ENCODE assay signal across 9 cellular contexts in the genomic region with DNA sequence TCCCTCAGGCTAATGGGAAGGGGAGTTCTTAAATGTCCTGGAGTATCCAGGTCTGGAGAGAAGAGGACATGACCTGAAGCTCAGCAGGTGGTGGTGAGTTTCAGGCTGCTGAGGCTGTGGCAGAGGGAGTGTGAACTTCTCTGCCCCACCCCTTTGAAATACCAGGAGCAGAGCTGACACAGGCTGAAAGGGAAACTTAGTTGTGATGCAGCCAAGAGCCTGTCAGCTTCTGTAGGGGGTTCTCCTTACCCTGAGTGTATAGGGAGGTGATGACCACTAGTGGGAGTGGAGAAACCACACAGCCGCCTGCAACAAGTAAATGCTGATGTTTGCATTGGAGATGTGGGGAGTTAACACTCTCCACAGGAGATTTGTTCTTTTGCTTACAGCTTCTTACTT.
A peak's percentile ranks its signal among the peaks of the same experiment; 100 is the strongest.
DNase-seq lines count a peak whose midpoint lies in the region; ATAC-seq lines count a peak whose summit lies in the region.
"Had no signal": no experiment of that assay in that cellular context is flagged by ENCODE, and none has a peak within 500 bp of the region (broad histone marks: within the 10 kb centered on the region; RNA-seq: fewer than 3 reads in every experiment).

No MANE protein-coding gene starts in this region.

- H3K4me3 Mint-ChIP-seq in naive thymus-derived CD4-positive, alpha-beta T cell: peak overlapping the region in 1 of 10 donors; percentile 48
- no peak overlapping the region for H3K4me3 Mint-ChIP-seq in activated CD4-positive, alpha-beta memory T cell treated with anti-CD3 and anti-CD28 coated beads for 36 hours

- POLR2A ChIA-PET in naive thymus-derived CD4-positive, alpha-beta T cell (lab: Charles Lee): no interaction called here
- POLR2A ChIA-PET in activated CD4-positive, alpha-beta memory T cell treated with anti-CD3 and anti-CD28 coated beads for 36 hours (lab: Charles Lee): no interaction called here

- H3K9me3 Mint-ChIP-seq in naive thymus-derived CD4-positive, alpha-beta T cell: peaks cover 0 to under 1% (median 0%) of the 10 kb centered on the region in 11 donors
- H3K9me3 Mint-ChIP-seq in activated CD4-positive, alpha-beta memory T cell treated with anti-CD3 and anti-CD28 coated beads for 36 hours: no peaks in the 10 kb centered on the region

- peak; percentile 68 for DNase-seq in OCI-M1 (lab: John Stamatoyannopoulos, UW)
- no peak for DNase-seq in naive thymus-derived CD4-positive, alpha-beta T cell
- no peak for DNase-seq in NCI-H1694 (lab: John Stamatoyannopoulos, UW)
- DNase-seq in NCI-H1694 treated with DMSO at 0.1 percent for 48 hours (lab: John Stamatoyannopoulos, UW): no peak
- DNase-seq in activated effector memory CD4-positive, alpha-beta T cell treated with anti-CD3 and anti-CD28 coated beads, Interleukin-2, amount 50 U/mL, for 16 hours: no peak
- no peak for DNase-seq in activated CD4-positive, alpha-beta memory T cell treated with anti-CD3 and anti-CD28 coated beads for 36 hours
- DNase-seq: effector memory CD4-positive, alpha-beta T cell had no signal

- no peaks in the 10 kb centered on the region for H3K36me3 ChIP-seq in naive thymus-derived CD4-positive, alpha-beta T cell (ENCODE audit: control insufficient read depth in 2 of 3, insufficient read depth in 3 of 3, low read length in 3 of 3)

- no peak overlapping the region for H3K4me3 ChIP-seq in naive thymus-derived CD4-positive, alpha-beta T cell (ENCODE audit: low read length)

- intact Hi-C loops in naive thymus-derived CD4-positive, alpha-beta T cell (cut with micrococcal nuclease): no loop called here
- intact Hi-C loops in activated CD4-positive, alpha-beta memory T cell treated with anti-CD3 and anti-CD28 coated beads for 36 hours (cut with micrococcal nuclease): no loop called here

- H3K27ac Mint-ChIP-seq in naive thymus-derived CD4-positive, alpha-beta T cell: no peak overlapping the region
- H3K27ac Mint-ChIP-seq in activated CD4-positive, alpha-beta memory T cell treated with anti-CD3 and anti-CD28 coated beads for 36 hours: no peak overlapping the region

- no peaks in the 10 kb centered on the region for H3K9me3 ChIP-seq in naive thymus-derived CD4-positive, alpha-beta T cell (ENCODE audit: control insufficient read depth in 2 of 3, low read length in 3 of 3)

- no peaks in the 10 kb centered on the region for H3K4me1 ChIP-seq in naive thymus-derived CD4-positive, alpha-beta T cell (ENCODE audit: control insufficient read depth in 2 of 2, insufficient read depth in 2 of 2, low read length in 2 of 2)

- no peak overlapping the region for H3K27ac ChIP-seq in naive thymus-derived CD4-positive, alpha-beta T cell (ENCODE audit: low read depth, low read length)

- H3K27me3 ChIP-seq in naive thymus-derived CD4-positive, alpha-beta T cell (ENCODE audit: control insufficient read depth in 2 of 2, insufficient read depth in 2 of 2, low read length in 2 of 2): no peaks in the 10 kb centered on the region

- no peaks in the 10 kb centered on the region for H3K36me3 Mint-ChIP-seq in naive thymus-derived CD4-positive, alpha-beta T cell
- H3K36me3 Mint-ChIP-seq in activated CD4-positive, alpha-beta memory T cell treated with anti-CD3 and anti-CD28 coated beads for 36 hours: no peaks in the 10 kb centered on the region

- peaks cover 0 to 16% (median 0%) of the 10 kb centered on the region in 7 donors for H3K4me1 Mint-ChIP-seq in naive thymus-derived CD4-positive, alpha-beta T cell
- H3K4me1 Mint-ChIP-seq in activated CD4-positive, alpha-beta memory T cell treated with anti-CD3 and anti-CD28 coated beads for 36 hours (ENCODE audit: low read depth): no peaks in the 10 kb centered on the region

- H3K27me3 Mint-ChIP-seq in naive thymus-derived CD4-positive, alpha-beta T cell: peaks cover 43 to 66% (median 52%) of the 10 kb centered on the region in 5 donors
- peaks cover 31% of the 10 kb centered on the region for H3K27me3 Mint-ChIP-seq in activated CD4-positive, alpha-beta memory T cell treated with anti-CD3 and anti-CD28 coated beads for 36 hours

- peak; percentile 73 for ATAC-seq in GM19025 (IDR thresholded peaks at IDR 0.05; ENCODE audit: low read depth, unreplicated experiment)
- ATAC-seq in HG02610 (IDR thresholded peaks at IDR 0.05; ENCODE audit: unreplicated experiment): peak; percentile 86
- peak; percentile 69 for ATAC-seq in naive thymus-derived CD4-positive, alpha-beta T cell

- CTCF ChIA-PET in naive thymus-derived CD4-positive, alpha-beta T cell (lab: Charles Lee): no interaction called here
- CTCF ChIA-PET in activated CD4-positive, alpha-beta memory T cell treated with anti-CD3 and anti-CD28 coated beads for 36 hours (lab: Charles Lee): no interaction called here
